10 cellular contexts compared by ENCODE assay signal in the genomic region with DNA sequence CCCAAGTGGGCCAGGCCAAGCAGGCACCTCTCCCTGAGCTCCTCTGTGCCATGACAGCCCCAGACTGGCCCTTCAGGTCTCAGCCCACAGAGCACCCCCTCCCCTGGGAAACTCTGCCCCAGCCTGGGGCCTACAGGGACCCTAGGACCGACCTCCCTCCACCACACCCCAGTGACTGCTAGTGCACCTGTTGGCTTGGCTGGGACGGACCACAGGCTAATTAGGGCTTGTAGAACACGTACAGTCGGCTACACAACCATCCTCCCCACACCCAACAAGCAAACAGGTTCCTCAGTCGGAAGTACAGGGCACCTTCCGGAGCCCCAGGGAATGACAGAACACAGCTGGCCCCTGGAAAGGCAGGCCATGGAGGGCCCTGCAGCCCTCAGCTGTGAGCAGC. TPM values are rescaled to one million over a fixed set of nuclear protein-coding genes. Genes with fewer than 3 reads are reported as not detected.
DNase-seq lines count a peak whose midpoint lies in the region; ATAC-seq, FAIRE-seq and TF ChIP-seq lines count a peak whose summit lies in the region.
"Had no signal": no experiment of that assay in that cellular context is flagged by ENCODE, and none has a peak within 500 bp of the region (broad histone marks: within the 10 kb centered on the region; RNA-seq: fewer than 3 reads in every experiment).

No MANE protein-coding gene starts in this region.

- H3K4me3 ChIP-seq in GM12878, result peak overlapping the region; percentile 56; the same call in 1 of the 2 replicates

- CTCF ChIA-PET in Calu3 (lab: Charles Lee) (interaction anchor here (0.7 to 1.6 kb wide), 6 partner anchors 9 to 150 kb away, joined by 3 to 6 read pairs (median 4); no protein-coding TSS in a partner anchor), GM12878 (lab: Yijun Ruan, JAX) (interaction anchor here (0.6 to 3.3 kb wide), 14 partner anchors 9 to 219 kb away, joined by 3 to 19 read pairs (median 4); partner anchors contain the start of genes HDAC10, MIOX and SCO2)

- no peak for DNase-seq in Calu3
- DNase-seq in GM12878 (ENCODE audit: low read depth, low spot score), result no peak
- no peak for DNase-seq in natural killer cell treated with Interleukin-12 subunit alpha and Interleukin-12 subunit beta and Interleukin-15 and Interleukin-18, amount 100 ng/mL, for 72 hours (ENCODE audit: low spot score)
- DNase-seq in islet precursor cell, result no peak
- DNase-seq in cardiac septum (ENCODE audit: low spot score), result no peak
- DNase-seq in NCI-H748 (lab: John Stamatoyannopoulos, UW; ENCODE audit: unreplicated experiment), result no peak
- DNase-seq in NCI-H1105 (lab: John Stamatoyannopoulos, UW), result no peak

- H3K36me3 Mint-ChIP-seq in Calu3 (ENCODE audit: insufficient read depth, unreplicated experiment), result peaks cover 83% of the 10 kb centered on the region
- peaks cover 4% of the 10 kb centered on the region for H3K36me3 Mint-ChIP-seq in IgD-negative memory B cell
- H3K36me3 Mint-ChIP-seq in natural killer cell treated with Interleukin-12 subunit alpha and Interleukin-12 subunit beta and Interleukin-15 and Interleukin-18, amount 100 ng/mL, for 72 hours, result no peaks in the 10 kb centered on the region

- FAIRE-seq in GM12878 (lab: Jason Lieb, UNC), result no peak

- H4K20me1 ChIP-seq in GM12878 (ENCODE audit: control insufficient read depth, insufficient read depth), result no peaks in the 10 kb centered on the region

- BruUV-seq in Calu3 (replicated peaks; lab: Mats Ljungman, UMichigan) (no TSS peak), GM12878 (replicated peaks; lab: Mats Ljungman, UMichigan) (no TSS peak)

- H3K9me3 ChIP-seq in GM12878 (replicated peaks; ENCODE audit: control insufficient read depth, insufficient read depth, low read length), result no peaks in the 10 kb centered on the region

- no peak for TF ChIP-seq POLR2A in GM12878 (IDR thresholded peaks at IDR 0.05; ENCODE audit: low read depth, low read length)

- TF ChIP-seq CTCF in Calu3 (IDR thresholded peaks at IDR 0.05; ENCODE audit: unreplicated experiment) (no peak), GM12878 (IDR thresholded peaks at IDR 0.05 in 2 of 3, conservative IDR thresholded peaks at IDR 0.05 in 1 of 3; ENCODE audit: control insufficient read depth in 2 of 3, extremely low read depth in 1 of 3, insufficient read depth in 1 of 3, low read depth in 3 of 3, low read length in 3 of 3) (no peak)

- RAD21 ChIA-PET in GM12878 (lab: Charles Lee; ENCODE audit: unreplicated experiment), result interaction anchor here (0.6 to 1.8 kb wide), 9 partner anchors 14 to 228 kb away, joined by 3 to 8 read pairs (median 3); partner anchors contain the start of genes LMF2, NCAPH2 and SCO2

- no peak for TF ChIP-seq EP300 in GM12878 (IDR thresholded peaks at IDR 0.05; ENCODE audit: borderline replicate concordance in 1 of 2, control insufficient read depth in 1 of 2, low read depth in 2 of 2, low read length in 2 of 2)

- H3K4me1 Mint-ChIP-seq in Calu3 (ENCODE audit: low read depth, unreplicated experiment), result peaks cover 42% of the 10 kb centered on the region
- peaks cover 26 to 51% (median 41%) of the 10 kb centered on the region in 3 donors for H3K4me1 Mint-ChIP-seq in IgD-negative memory B cell
- H3K4me1 Mint-ChIP-seq in natural killer cell treated with Interleukin-12 subunit alpha and Interleukin-12 subunit beta and Interleukin-15 and Interleukin-18, amount 100 ng/mL, for 72 hours (ENCODE audit: low read depth in 2 of 2), result peaks cover 29 to 45% of the 10 kb centered on the region in 2 donors

- POLR2A ChIA-PET in GM12878 (lab: Charles Lee), result interaction anchor here (1.0 to 2.1 kb wide), 4 partner anchors 10 to 55 kb away, joined by 4 to 10 read pairs (median 6); partner anchors contain the start of genes LMF2, NCAPH2 and SCO2

- peak overlapping the region; percentile 61 for H3K27ac Mint-ChIP-seq in Calu3 (ENCODE audit: unreplicated experiment)
- peak overlapping the region; percentile 94 to 98 (median 94) for H3K27ac Mint-ChIP-seq in IgD-negative memory B cell
- peak overlapping the region; percentile 70 to 81 for H3K27ac Mint-ChIP-seq in natural killer cell treated with Interleukin-12 subunit alpha and Interleukin-12 subunit beta and Interleukin-15 and Interleukin-18, amount 100 ng/mL, for 72 hours

- SMC1A ChIA-PET in GM12878 (lab: Charles Lee; ENCODE audit: uncharacterized antibody, unreplicated experiment), result interaction anchor here (1.1 to 1.9 kb wide), 5 partner anchors 28 to 84 kb away, joined by 3 to 4 read pairs (median 4); partner anchors contain the start of gene SCO2

- no peak overlapping the region for H2AFZ ChIP-seq in GM12878 (ENCODE audit: control insufficient read depth, low read depth, low read length)

- ATAC-seq in GM12878, result peak; percentile 1
- no peak for ATAC-seq in natural killer cell treated with Interleukin-12 subunit alpha and Interleukin-12 subunit beta and Interleukin-15 and Interleukin-18, amount 100 ng/mL, for 72 hours

- H3K27me3 Mint-ChIP-seq in Calu3 (ENCODE audit: unreplicated experiment) (no peaks in the 10 kb centered on the region), IgD-negative memory B cell (no peaks in the 10 kb centered on the region)
- H3K27me3 Mint-ChIP-seq in natural killer cell treated with Interleukin-12 subunit alpha and Interleukin-12 subunit beta and Interleukin-15 and Interleukin-18, amount 100 ng/mL, for 72 hours, result no peaks in the 10 kb centered on the region

- peak overlapping the region; percentile 57 for H3K4me3 Mint-ChIP-seq in Calu3 (ENCODE audit: low read depth, unreplicated experiment)
- peak overlapping the region; percentile 59 to 89 (median 88) for H3K4me3 Mint-ChIP-seq in IgD-negative memory B cell
- peak overlapping the region; percentile 53 for H3K4me3 Mint-ChIP-seq in natural killer cell treated with Interleukin-12 subunit alpha and Interleukin-12 subunit beta and Interleukin-15 and Interleukin-18, amount 100 ng/mL, for 72 hours

- H3K9me3 Mint-ChIP-seq in Calu3 (ENCODE audit: low read depth, unreplicated experiment) (no peaks in the 10 kb centered on the region), IgD-negative memory B cell (no peaks in the 10 kb centered on the region)
- no peaks in the 10 kb centered on the region for H3K9me3 Mint-ChIP-seq in natural killer cell treated with Interleukin-12 subunit alpha and Interleukin-12 subunit beta and Interleukin-15 and Interleukin-18, amount 100 ng/mL, for 72 hours

- H3K36me3 ChIP-seq in GM12878 (ENCODE audit: control insufficient read depth in 2 of 2, insufficient read depth in 2 of 2, low read length in 1 of 2), result peaks cover 8 to 24% of the 10 kb centered on the region in 2 experiments; a peak in 3 of 4 replicates

- TF ChIP-seq RAD21 in GM12878 (IDR thresholded peaks at IDR 0.05; ENCODE audit: insufficient read depth, low read depth, low read length), result no peak

- peak overlapping the region; percentile 92 for H3K27ac ChIP-seq in GM12878 (ENCODE audit: control insufficient read depth, insufficient read depth)

- H3K27me3 ChIP-seq in GM12878 (replicated peaks in 1 of 2; ENCODE audit: control insufficient read depth in 2 of 2, insufficient read depth in 2 of 2, low read length in 1 of 2), result no peaks in the 10 kb centered on the region

- WGBS in GM12878 (ENCODE audit: insufficient coverage, insufficient replicate concordance, low lambda C conversion rate, missing lambda C conversion rate), result 13% methylated on average over 6 of the region's 6 CpGs

- H3K4me1 ChIP-seq in GM12878 (ENCODE audit: control insufficient read depth, insufficient read depth, low read length), result peaks cover 52% of the 10 kb centered on the region

- in situ Hi-C loops in GM12878 (cut with MboI), result no loop called here

- H3K4me2 ChIP-seq in GM12878 (ENCODE audit: control insufficient read depth, insufficient read depth), result peak overlapping the region; percentile 99

- peaks cover 55% of the 10 kb centered on the region for H3K79me2 ChIP-seq in GM12878 (ENCODE audit: control insufficient read depth, insufficient read depth, low read length)

- peak overlapping the region; percentile 64; the same call in 1 of the 2 replicates for H3K9ac ChIP-seq in GM12878 (ENCODE audit: control insufficient read depth, insufficient read depth, low read length)

- intact Hi-C loops in Calu3 (cut with micrococcal nuclease; ENCODE audit: unreplicated experiment), result no loop called here
- intact Hi-C loops in GM12878 (cut with micrococcal nuclease; ENCODE audit: unreplicated experiment), result loop anchor here (10.0 kb wide), 1 partner anchor 226 kb away; the partner anchor contains the start of gene TUBGCP6
- intact Hi-C loops in cardiac septum (cut with DNase I), result no loop called here

RNA-seq across cellular contexts. Expression of gene SBF1, which starts 4.3 kb away (rescaled TPM):
- total RNA-seq in Calu3 (2022) (102 and 104 TPM in 2 replicates), GM12878 (2014; rRNA removed) (42.7 and 48.0 TPM in 2 replicates), GM12878 (2014; rRNA removed; fragmentation: Illumina TruSeq; extraction: Trizol) (14.6 and 16.1 TPM in 2 replicates), GM12878 (2021) (77.9 and 95.0 TPM in 2 replicates), cardiac septum (63.5 TPM)
- polyA plus RNA-seq in IgD-negative memory B cell (17.5 TPM), GM12878 (2011; rRNA removed) (11.1 and 19.5 TPM in 2 replicates), GM12878 (2014; fragmentation: Illumina TruSeq; extraction: Trizol) (1.2 and 7.4 TPM in 2 replicates), GM12878 (2014; fragmentation: Nextera tagmentation; extraction: Ambion mirVana) (1 to 10 TPM in 1 of 2 experiments, under 1 TPM in 1; 0.23 to 1.2 TPM), GM12878 (2014; rRNA removed) (42.2 and 47.5 TPM in 2 replicates), GM12878 (2016; fragmentation: Nextera tagmentation; extraction: Ambion mirVana) (10 to 100 TPM; 10.0 to 28.6 TPM)
- 103 and 115 TPM in 2 replicates for total RNA-seq in GM12878 (2013; cell fraction: nucleolus; rRNA removed)
- polyA plus RNA-seq in GM12878 (2011; ENCODE audit: low read depth), result 12.7 TPM
- 30.3 and 43.4 TPM in 2 replicates for polyA plus RNA-seq in GM12878 (2011; cell fraction: cytosol; rRNA removed)
- polyA plus RNA-seq in GM12878 (2011; cell fraction: nucleus; rRNA removed), result 215 and 252 TPM in 2 replicates
- polyA plus RNA-seq in GM12878 (2012), result 25.9 and 33.5 TPM in 2 replicates
- 46.5 and 73.5 TPM in 2 replicates for polyA minus RNA-seq in GM12878 (2011; rRNA and poly(A)+ RNA removed)
- polyA minus RNA-seq in GM12878 (2011; cell fraction: cytosol; rRNA and poly(A)+ RNA removed), result 27.6 and 33.4 TPM in 2 replicates
- polyA minus RNA-seq in GM12878 (2011; cell fraction: nucleus; rRNA and poly(A)+ RNA removed), result 76.3 and 127 TPM in 2 replicates
- total RNA-seq in natural killer cell treated with Interleukin-12 subunit alpha and Interleukin-12 subunit beta and Interleukin-15 and Interleukin-18, amount 100 ng/mL, for 72 hours, result 100 to 1,000 TPM; 114 to 152 TPM

RNA-seq across cellular contexts. Expression of gene ADM2, which starts 10.9 kb away (rescaled TPM):
- 10.2 and 13.6 TPM in 2 replicates for total RNA-seq in Calu3 (2022)
- 1.5 TPM for polyA plus RNA-seq in IgD-negative memory B cell
- total RNA-seq in GM12878 (2013; cell fraction: nucleolus; rRNA removed), result 0.69 and 0.75 TPM in 2 replicates
- total RNA-seq in GM12878 (2014; rRNA removed), result 0.06 and 0.16 TPM in 2 replicates
- 0.04 TPM in 1 of 2 replicates, not detected in the other for total RNA-seq in GM12878 (2014; rRNA removed; fragmentation: Illumina TruSeq; extraction: Trizol)
- total RNA-seq in GM12878 (2021), result 0.31 and 0.48 TPM in 2 replicates
- polyA plus RNA-seq in GM12878 (2011; ENCODE audit: low read depth), result 0.67 TPM
- polyA plus RNA-seq in GM12878 (2011; rRNA removed), result 0.23 and 0.30 TPM in 2 replicates
- 0.40 TPM in 2 replicates for polyA plus RNA-seq in GM12878 (2011; cell fraction: cytosol; rRNA removed)
- 0.73 and 0.93 TPM in 2 replicates for polyA plus RNA-seq in GM12878 (2011; cell fraction: nucleus; rRNA removed)
- polyA plus RNA-seq in GM12878 (2012), result 1.5 and 1.9 TPM in 2 replicates
- 0.04 TPM in 1 of 2 replicates, not detected in the other for polyA plus RNA-seq in GM12878 (2014; fragmentation: Illumina TruSeq; extraction: Trizol)
- under 1 TPM in 1 of 2 experiments, not detected in 1; 0.02 TPM for polyA plus RNA-seq in GM12878 (2014; fragmentation: Nextera tagmentation; extraction: Ambion mirVana)
- polyA plus RNA-seq in GM12878 (2014; rRNA removed), result 0.14 and 0.33 TPM in 2 replicates
- polyA plus RNA-seq in GM12878 (2016; fragmentation: Nextera tagmentation; extraction: Ambion mirVana), result under 1 TPM in 1 of 2 experiments, not detected in 1; 0.17 TPM
- 0.15 and 0.57 TPM in 2 replicates for polyA minus RNA-seq in GM12878 (2011; rRNA and poly(A)+ RNA removed)
- polyA minus RNA-seq in GM12878 (2011; cell fraction: cytosol; rRNA and poly(A)+ RNA removed), result 0.42 and 0.67 TPM in 2 replicates
- 0.36 and 0.48 TPM in 2 replicates for polyA minus RNA-seq in GM12878 (2011; cell fraction: nucleus; rRNA and poly(A)+ RNA removed)
- total RNA-seq in natural killer cell treated with Interleukin-12 subunit alpha and Interleukin-12 subunit beta and Interleukin-15 and Interleukin-18, amount 100 ng/mL, for 72 hours, result 1 to 10 TPM; 2.6 to 6.7 TPM
- 0.13 TPM for total RNA-seq in cardiac septum

RNA-seq across cellular contexts. Expression of gene MIOX, which starts 16.2 kb away (rescaled TPM):
- 0.45 TPM in 1 of 2 replicates, not detected in the other for total RNA-seq in Calu3 (2022)
- polyA plus RNA-seq in IgD-negative memory B cell, result not detected
- 0.65 TPM in 1 of 2 replicates, not detected in the other for total RNA-seq in GM12878 (2013; cell fraction: nucleolus; rRNA removed)
- not detected in 2 replicates for total RNA-seq in GM12878 (2014; rRNA removed)
- total RNA-seq in GM12878 (2014; rRNA removed; fragmentation: Illumina TruSeq; extraction: Trizol), result not detected in 2 replicates
- total RNA-seq in GM12878 (2021), result not detected in 2 replicates
- not detected for polyA plus RNA-seq in GM12878 (2011; ENCODE audit: low read depth)
- 0.13 and 0.31 TPM in 2 replicates for polyA plus RNA-seq in GM12878 (2011; rRNA removed)
- 0.12 and 0.64 TPM in 2 replicates for polyA plus RNA-seq in GM12878 (2011; cell fraction: cytosol; rRNA removed)
- 1.4 and 2.2 TPM in 2 replicates for polyA plus RNA-seq in GM12878 (2011; cell fraction: nucleus; rRNA removed)
- not detected in 2 replicates for polyA plus RNA-seq in GM12878 (2012)
- 0.10 TPM in 1 of 2 replicates, not detected in the other for polyA plus RNA-seq in GM12878 (2014; fragmentation: Illumina TruSeq; extraction: Trizol)
- polyA plus RNA-seq in GM12878 (2014; fragmentation: Nextera tagmentation; extraction: Ambion mirVana), result not detected
- polyA plus RNA-seq in GM12878 (2014; rRNA removed), result 0.36 TPM in 1 of 2 replicates, not detected in the other
- polyA plus RNA-seq in GM12878 (2016; fragmentation: Nextera tagmentation; extraction: Ambion mirVana), result not detected
- polyA minus RNA-seq in GM12878 (2011; rRNA and poly(A)+ RNA removed), result 0.41 TPM in 1 of 2 replicates, not detected in the other
- not detected in 2 replicates for polyA minus RNA-seq in GM12878 (2011; cell fraction: cytosol; rRNA and poly(A)+ RNA removed)
- not detected in 2 replicates for polyA minus RNA-seq in GM12878 (2011; cell fraction: nucleus; rRNA and poly(A)+ RNA removed)
- total RNA-seq in natural killer cell treated with Interleukin-12 subunit alpha and Interleukin-12 subunit beta and Interleukin-15 and Interleukin-18, amount 100 ng/mL, for 72 hours, result under 1 TPM in 1 of 2 donors, not detected in 1; 0.45 TPM
- not detected for total RNA-seq in cardiac septum
- total RNA-seq: epithelial cell of proximal tubule, mononuclear cell had no signal

RNA-seq across cellular contexts. Expression of gene LMF2, which starts 37.0 kb away (rescaled TPM):
- total RNA-seq in Calu3 (2022) (85.2 and 87.1 TPM in 2 replicates), GM12878 (2014; rRNA removed) (32.2 and 34.9 TPM in 2 replicates), GM12878 (2014; rRNA removed; fragmentation: Illumina TruSeq; extraction: Trizol) (5.5 and 5.7 TPM in 2 replicates), GM12878 (2021) (54.7 and 57.5 TPM in 2 replicates), cardiac septum (28.7 TPM)
- polyA plus RNA-seq in IgD-negative memory B cell (26.4 TPM), GM12878 (2011; rRNA removed) (2.3 and 7.6 TPM in 2 replicates), GM12878 (2014; fragmentation: Illumina TruSeq; extraction: Trizol) (0.44 and 3.4 TPM in 2 replicates), GM12878 (2014; fragmentation: Nextera tagmentation; extraction: Ambion mirVana) (under 1 TPM; 0.08 to 0.55 TPM), GM12878 (2014; rRNA removed) (49.4 and 61.2 TPM in 2 replicates), GM12878 (2016; fragmentation: Nextera tagmentation; extraction: Ambion mirVana) (10 to 100 TPM; 36.2 to 39.5 TPM)
- 34.3 and 36.8 TPM in 2 replicates for total RNA-seq in GM12878 (2013; cell fraction: nucleolus; rRNA removed)
- polyA plus RNA-seq in GM12878 (2011; ENCODE audit: low read depth), result 10.2 TPM
- 15.1 and 25.7 TPM in 2 replicates for polyA plus RNA-seq in GM12878 (2011; cell fraction: cytosol; rRNA removed)
- 221 and 276 TPM in 2 replicates for polyA plus RNA-seq in GM12878 (2011; cell fraction: nucleus; rRNA removed)
- polyA plus RNA-seq in GM12878 (2012), result 30.4 and 36.1 TPM in 2 replicates
- polyA minus RNA-seq in GM12878 (2011; rRNA and poly(A)+ RNA removed), result 9.9 and 19.8 TPM in 2 replicates
- 12.6 and 15.1 TPM in 2 replicates for polyA minus RNA-seq in GM12878 (2011; cell fraction: cytosol; rRNA and poly(A)+ RNA removed)
- polyA minus RNA-seq in GM12878 (2011; cell fraction: nucleus; rRNA and poly(A)+ RNA removed), result 37.8 and 63.0 TPM in 2 replicates
- 100 to 1,000 TPM in 1 of 2 donors, 10 to 100 TPM in 1; 97.8 to 149 TPM for total RNA-seq in natural killer cell treated with Interleukin-12 subunit alpha and Interleukin-12 subunit beta and Interleukin-15 and Interleukin-18, amount 100 ng/mL, for 72 hours

RNA-seq across cellular contexts. Expression of gene NCAPH2, which starts 37.5 kb away (rescaled TPM):
- total RNA-seq in Calu3 (2022) (73.2 and 92.0 TPM in 2 replicates), GM12878 (2014; rRNA removed) (78.5 and 86.1 TPM in 2 replicates), GM12878 (2014; rRNA removed; fragmentation: Illumina TruSeq; extraction: Trizol) (33.9 and 39.4 TPM in 2 replicates), GM12878 (2021) (99.8 and 110 TPM in 2 replicates), cardiac septum (25.1 TPM)
- polyA plus RNA-seq in IgD-negative memory B cell (39.4 TPM), GM12878 (2011; rRNA removed) (18.4 and 31.9 TPM in 2 replicates), GM12878 (2014; fragmentation: Illumina TruSeq; extraction: Trizol) (22.7 and 36.9 TPM in 2 replicates), GM12878 (2014; fragmentation: Nextera tagmentation; extraction: Ambion mirVana) (10 to 100 TPM in 1 of 2 experiments, 1 to 10 TPM in 1; 5.0 to 16.9 TPM), GM12878 (2014; rRNA removed) (80.3 and 84.2 TPM in 2 replicates), GM12878 (2016; fragmentation: Nextera tagmentation; extraction: Ambion mirVana) (10 to 100 TPM; 81.7 to 85.8 TPM)
- 43.3 and 47.4 TPM in 2 replicates for total RNA-seq in GM12878 (2013; cell fraction: nucleolus; rRNA removed)
- polyA plus RNA-seq in GM12878 (2011; ENCODE audit: low read depth), result 19.5 TPM
- 52.9 and 83.1 TPM in 2 replicates for polyA plus RNA-seq in GM12878 (2011; cell fraction: cytosol; rRNA removed)
- polyA plus RNA-seq in GM12878 (2011; cell fraction: nucleus; rRNA removed), result 135 and 170 TPM in 2 replicates
- 46.8 and 48.7 TPM in 2 replicates for polyA plus RNA-seq in GM12878 (2012)
- 26.8 and 64.7 TPM in 2 replicates for polyA minus RNA-seq in GM12878 (2011; rRNA and poly(A)+ RNA removed)
- polyA minus RNA-seq in GM12878 (2011; cell fraction: cytosol; rRNA and poly(A)+ RNA removed), result 31.8 and 32.3 TPM in 2 replicates
- 26.2 and 40.9 TPM in 2 replicates for polyA minus RNA-seq in GM12878 (2011; cell fraction: nucleus; rRNA and poly(A)+ RNA removed)
- 100 to 1,000 TPM; 105 to 156 TPM for total RNA-seq in natural killer cell treated with Interleukin-12 subunit alpha and Interleukin-12 subunit beta and Interleukin-15 and Interleukin-18, amount 100 ng/mL, for 72 hours
